In genomic region chr3:177322846-177323245, GRCh38 we compare ENCODE assay signal across 2 cellular contexts.
TF ChIP-seq lines count a peak whose summit lies in the region.

No MANE protein-coding gene starts in this region.

TF ChIP-seq in GM12878, 131 proteins besides CTCF, POLR2A, EP300 and RAD21:
- TF ChIP-seq ZBTB11 (CRISPR knock-in tag; IDR thresholded peaks at IDR 0.05) (no peak), USF1 (IDR thresholded peaks at IDR 0.05; ENCODE audit: borderline replicate concordance, extremely low read length, insufficient read depth, low read depth, low read length) (peak; percentile 28)

TF ChIP-seq in SK-N-SH, 30 proteins besides CTCF, POLR2A, EP300 and RAD21:
- TF ChIP-seq CHD2 (IDR thresholded peaks at IDR 0.05; ENCODE audit: low read length, partially characterized antibody) (no peak), TCF12 (IDR thresholded peaks at IDR 0.05) (no peak), TEAD4 (IDR thresholded peaks at IDR 0.05; ENCODE audit: borderline replicate concordance, insufficient read depth) (no peak), SMC3 (IDR thresholded peaks at IDR 0.05; ENCODE audit: low read depth, low read length) (no peak), USF2 (IDR thresholded peaks at IDR 0.05; ENCODE audit: borderline replicate concordance, low read depth, low read length) (no peak), EZH2phosphoT487 (IDR thresholded peaks at IDR 0.05; ENCODE audit: borderline replicate concordance, low read depth) (no peak), SIN3A (IDR thresholded peaks at IDR 0.05; ENCODE audit: borderline replicate concordance, low read depth, low read length) (no peak), GATA2 (CRISPR knock-in tag; IDR thresholded peaks at IDR 0.05) (no peak), FOXJ3 (CRISPR knock-in tag; IDR thresholded peaks at IDR 0.05) (no peak), RCOR1 (IDR thresholded peaks at IDR 0.05; ENCODE audit: low read length) (no peak), IRF3 (IDR thresholded peaks at IDR 0.05; ENCODE audit: low read depth, low read length) (no peak), FOXM1 (IDR thresholded peaks at IDR 0.05; ENCODE audit: low read depth) (no peak), RFX5 (IDR thresholded peaks at IDR 0.05; ENCODE audit: low read length) (no peak), USF1 (IDR thresholded peaks at IDR 0.05; ENCODE audit: borderline replicate concordance, low read depth) (no peak), MXI1 (IDR thresholded peaks at IDR 0.05; ENCODE audit: low read depth, low read length) (no peak)
TF ChIP-seq in SK-N-SH: peak in this region for 0.
